ENCODE assay signal across 1 cellular context in genomic region chr7:135940077-135941075, GRCh38.
TF ChIP-seq lines count a peak whose summit lies in the region.

No MANE protein-coding gene starts in this region.

TF ChIP-seq in K562, 482 proteins besides CTCF, POLR2A, EP300 and RAD21 (continued from another document and continues in another):
- TF ChIP-seq ZBTB34 (CRISPR knock-in tag; IDR thresholded peaks at IDR 0.05) (0 out of 2 replicates have a peak, but pooled peaks have one; percentile 37), NCOR1 (IDR thresholded peaks at IDR 0.05) (no peak), ZNF740 (CRISPR knock-in tag; IDR thresholded peaks at IDR 0.05) (no peak), ZNF740 (tag; IDR thresholded peaks at IDR 0.05) (0 out of 4 replicates have a peak, but pooled peaks of 1 of the 2 experiments have one; percentile 42), CXXC5 (CRISPR knock-in tag; IDR thresholded peaks at IDR 0.05) (peak; percentile 83), DMBX1 (CRISPR knock-in tag; IDR thresholded peaks at IDR 0.05; ENCODE audit: borderline replicate concordance) (peak; percentile 97), ZNF699 (CRISPR knock-in tag; IDR thresholded peaks at IDR 0.05; ENCODE audit: insufficient replicate concordance) (no peak), ZNF316 (IDR thresholded peaks at IDR 0.05) (peak; percentile 52; the same call in 1 of the 2 replicates), TEAD1 (CRISPR knock-in tag; IDR thresholded peaks at IDR 0.05) (peak in 1 of 2 experiments; percentile 56; a peak in 1 of 4 replicates), DEAF1 (CRISPR knock-in tag; IDR thresholded peaks at IDR 0.05) (0 out of 2 replicates have a peak, but pooled peaks have one; percentile 8), GTF2E2 (tag; IDR thresholded peaks at IDR 0.05) (peak; percentile 83), KAT7 (CRISPR knock-in tag; IDR thresholded peaks at IDR 0.05; ENCODE audit: borderline replicate concordance) (no peak), ZNF23 (CRISPR knock-in tag; IDR thresholded peaks at IDR 0.05) (peak; percentile 52), PTRF (tag; IDR thresholded peaks at IDR 0.05) (peak; percentile 82), HINFP (tag; conservative IDR thresholded peaks at IDR 0.05; ENCODE audit: low read depth) (0 out of 2 replicates have a peak, but pooled peaks have one; percentile 62), ZNF140 (CRISPR knock-in tag; IDR thresholded peaks at IDR 0.05) (0 out of 2 replicates have a peak, but pooled peaks have one; percentile 15), TCF7L2 (IDR thresholded peaks at IDR 0.05; ENCODE audit: low read depth, low read length) (no peak), MAZ (CRISPR knock-in tag; conservative IDR thresholded peaks at IDR 0.05 in 1 of 2, IDR thresholded peaks at IDR 0.05 in 1 of 2) (peak in 1 of 2 experiments; percentile 45; a peak in 1 of 4 replicates), ZNF592 (IDR thresholded peaks at IDR 0.05) (peak; percentile 99), ETV1 (tag; conservative IDR thresholded peaks at IDR 0.05; ENCODE audit: low read depth) (0 out of 2 replicates have a peak, but pooled peaks have one; percentile 34), ZNF707 (CRISPR knock-in tag; conservative IDR thresholded peaks at IDR 0.05) (peak; percentile 17; the same call in 1 of the 2 replicates), RBM14 (IDR thresholded peaks at IDR 0.05; ENCODE audit: borderline replicate concordance, insufficient read depth, low read depth, low read length) (no peak), ID3 (CRISPR knock-in tag; IDR thresholded peaks at IDR 0.05) (no peak), ID3 (tag; IDR thresholded peaks at IDR 0.05) (peak; percentile 85; the same call in 1 of the 2 replicates), GTF2A2 (tag; IDR thresholded peaks at IDR 0.05) (peak; percentile 69), ZNF398 (CRISPR knock-in tag; IDR thresholded peaks at IDR 0.05) (peak; percentile 66; the same call in 1 of the 2 replicates), MECOM (CRISPR knock-in tag; IDR thresholded peaks at IDR 0.05) (peak; percentile 95), HSF4 (CRISPR knock-in tag; IDR thresholded peaks at IDR 0.05; ENCODE audit: borderline replicate concordance) (peak; percentile 91; the same call in 1 of the 2 replicates), ZBTB26 (CRISPR knock-in tag; IDR thresholded peaks at IDR 0.05) (no peak), CREB3 (tag; conservative IDR thresholded peaks at IDR 0.05; ENCODE audit: low read depth) (peak; percentile 87), C11orf30 (IDR thresholded peaks at IDR 0.05; ENCODE audit: low read depth) (peak; percentile 60; the same call in 1 of the 2 replicates), ZNF239 (CRISPR knock-in tag; IDR thresholded peaks at IDR 0.05) (0 out of 2 replicates have a peak, but pooled peaks have one; percentile 21), ZBTB17 (CRISPR knock-in tag; IDR thresholded peaks at IDR 0.05) (0 out of 2 replicates have a peak, but pooled peaks have one; percentile 24), TCF15 (CRISPR knock-in tag; IDR thresholded peaks at IDR 0.05) (peak; percentile 79; the same call in 1 of the 2 replicates), PPARD (CRISPR knock-in tag; IDR thresholded peaks at IDR 0.05) (0 out of 2 replicates have a peak, but pooled peaks have one; percentile 20), HBP1 (CRISPR knock-in tag; IDR thresholded peaks at IDR 0.05) (no peak), MBD1 (CRISPR knock-in tag; IDR thresholded peaks at IDR 0.05) (0 out of 2 replicates have a peak, but pooled peaks have one; percentile 35)
